Comparison of ENCODE assay signal across 9 cellular contexts in the genomic region with DNA sequence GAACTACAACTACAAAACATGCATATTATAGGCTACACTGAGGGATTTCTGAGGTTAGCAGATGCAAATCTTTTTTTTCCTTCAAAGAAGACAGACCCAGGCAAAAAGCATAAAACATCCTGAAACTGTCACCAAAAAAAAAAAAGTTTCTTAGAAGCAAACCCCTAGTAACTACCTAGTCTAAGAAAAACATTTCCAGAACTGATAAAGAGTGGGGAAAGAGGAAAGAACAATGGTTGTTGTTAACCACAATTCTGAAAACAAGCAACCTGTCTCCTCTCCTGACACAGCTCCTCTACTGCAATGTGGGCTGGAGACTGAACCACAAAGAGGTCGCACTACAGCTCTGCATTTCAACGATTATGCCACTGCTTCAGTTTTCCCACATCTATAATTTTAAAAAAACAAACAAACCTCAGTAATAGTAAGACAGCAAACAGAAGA. TPM values are rescaled to one million over a fixed set of nuclear protein-coding genes. Genes with fewer than 3 reads are reported as not detected.
A peak's percentile ranks its signal among the peaks of the same experiment; 100 is the strongest.
DNase-seq lines count a peak whose midpoint lies in the region; ATAC-seq lines count a peak whose summit lies in the region.
"Had no signal": no experiment of that assay in that cellular context is flagged by ENCODE, and none has a peak within 500 bp of the region (broad histone marks: within the 10 kb centered on the region; RNA-seq: fewer than 3 reads in every experiment).

No MANE protein-coding gene starts in this region.

- peak; percentile 62 for ATAC-seq in HG02938 (IDR thresholded peaks at IDR 0.05; ENCODE audit: unreplicated experiment)

- DNase-seq in activated CD8-positive, alpha-beta memory T cell treated with anti-CD3 and anti-CD28 coated beads, Interleukin-2, amount 50 U/mL, for 1 hour (ENCODE audit: extremely low read depth), result peak; percentile 23
- no peak for DNase-seq in activated CD8-positive, alpha-beta memory T cell treated with anti-CD3 and anti-CD28 coated beads, Interleukin-2, amount 50 U/mL, for 48 hours
- DNase-seq in UCSD-AML1 (lab: John Stamatoyannopoulos, UW; ENCODE audit: unreplicated experiment) (peak; percentile 19), myocyte (ENCODE audit: low read depth) (peak; percentile 29), DMS153 (lab: John Stamatoyannopoulos, UW) (no peak), COLO829 (ENCODE audit: low spot score) (no peak), GOT3 (lab: John Stamatoyannopoulos, UW) (no peak)
- DNase-seq: naive B cell had no signal

RNA-seq across cellular contexts. Expression of gene DENND5A, which starts 15.0 kb away (rescaled TPM):
- 55.3 and 69.5 TPM in 2 replicates for total RNA-seq in myocyte
- polyA plus RNA-seq in myocyte (2012), result 102 TPM

Comparison
In these comparisons a context has a peak if more than half of its experiments do, and no peak if none do; other contexts are left out.
1. DNase-seq: peak in activated CD8-positive, alpha-beta memory T cell treated with anti-CD3 and anti-CD28 coated beads, Interleukin-2, amount 50 U/mL, for 1 hour (single experiment), UCSD-AML1 (single experiment) and myocyte (single experiment); none in activated CD8-positive, alpha-beta memory T cell treated with anti-CD3 and anti-CD28 coated beads, Interleukin-2, amount 50 U/mL, for 48 hours (single experiment), DMS153 (single experiment), COLO829 (single experiment) and GOT3 (single experiment).